8 cellular contexts compared by ENCODE assay signal in the genomic region with DNA sequence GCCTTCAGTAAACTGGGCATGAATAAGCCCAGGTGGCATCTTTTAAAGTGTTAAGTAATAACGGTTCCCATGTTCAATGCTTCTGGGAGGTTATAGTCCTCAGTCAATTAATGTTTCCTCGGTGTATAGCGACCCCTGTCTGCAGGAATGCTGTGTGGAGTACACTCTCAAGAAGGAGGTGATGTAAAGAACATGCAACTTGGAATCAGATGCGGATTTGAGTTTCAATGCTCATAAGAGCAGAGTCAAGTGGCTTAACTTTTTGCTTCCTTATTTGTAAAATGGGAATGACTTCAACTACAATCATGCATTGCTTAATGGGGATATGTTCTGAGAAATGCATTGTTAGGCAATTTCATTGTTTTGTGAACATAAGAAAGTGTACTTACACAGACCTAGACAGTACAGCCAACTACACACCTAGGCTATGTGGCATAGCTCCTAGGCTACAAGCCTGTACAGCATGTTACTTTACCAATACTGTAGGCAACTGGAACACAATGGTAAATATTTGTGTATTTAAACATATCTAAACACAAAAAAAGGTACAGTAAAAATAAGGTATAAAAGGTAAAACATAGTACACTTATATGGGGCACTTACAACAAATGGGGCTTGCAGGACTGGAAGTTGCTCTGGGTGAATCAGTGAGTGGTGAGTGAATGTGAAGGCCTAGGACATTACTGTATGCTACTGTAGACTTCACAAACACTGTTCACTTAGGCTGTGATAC. TPM values are rescaled to one million over a fixed set of nuclear protein-coding genes. Genes with fewer than 3 reads are reported as not detected.
DNase-seq lines count a peak whose midpoint lies in the region; ATAC-seq and TF ChIP-seq lines count a peak whose summit lies in the region.

No MANE protein-coding gene starts in this region.

- 4 to 8% (median 4%) methylated on average over 4 of the region's 4 CpGs for WGBS in heart left ventricle, 4 donors

- H3K4me1 ChIP-seq in Karpas-422 (ENCODE audit: low read length) (no peaks in the 10 kb centered on the region), SJSA1 (replicated peaks) (peaks cover 10% of the 10 kb centered on the region), heart left ventricle (peaks cover 0 to 2% (median 0%) of the 10 kb centered on the region in 12 donors)

- peak; percentile 70 to 89 (median 82) for TF ChIP-seq CTCF in heart left ventricle (IDR thresholded peaks at IDR 0.05)

- DNase-seq in ELF-1 (ENCODE audit: low read depth, low spot score), result peak; percentile 31
- peak; percentile 90 for DNase-seq in Karpas-422
- DNase-seq in SJSA1 (ENCODE audit: low read depth in 1 of 2, low spot score in 2 of 2), result peak; percentile 64 to 74
- peak; percentile 69 for DNase-seq in activated naive CD4-positive, alpha-beta T cell treated with anti-CD3 and anti-CD28 coated beads, Interleukin-2, amount 50 U/mL, for 16 hours
- DNase-seq in heart left ventricle, result peak in 4 of 5 donors; percentile 43 to 62 (median 60)
- DNase-seq in retina, result peak; percentile 33
- no peak for DNase-seq in 8988T

- no peaks in the 10 kb centered on the region for H3K79me2 ChIP-seq in Karpas-422 (ENCODE audit: low read length)

- TF ChIP-seq POLR2A in heart left ventricle (IDR thresholded peaks at IDR 0.05), result no peak

- H3K4me2 ChIP-seq in Karpas-422 (ENCODE audit: low read depth, low read length, poor library complexity, severe bottlenecking), result no peak overlapping the region

- no peaks in the 10 kb centered on the region for H3K36me3 ChIP-seq in Karpas-422 (ENCODE audit: insufficient read depth, low read length)
- H3K36me3 ChIP-seq in SJSA1, result no peaks in the 10 kb centered on the region
- no peaks in the 10 kb centered on the region for H3K36me3 ChIP-seq in heart left ventricle

- H3K9me3 ChIP-seq in Karpas-422 (ENCODE audit: low read length) (no peaks in the 10 kb centered on the region), SJSA1 (replicated peaks) (no peaks in the 10 kb centered on the region), heart left ventricle (no peaks in the 10 kb centered on the region)

- peak; percentile 89 for ATAC-seq in GM21717 (IDR thresholded peaks at IDR 0.05; ENCODE audit: unreplicated experiment)
- ATAC-seq in heart left ventricle, result peak; percentile 69 to 88 (median 82)

- H3K9me2 ChIP-seq in Karpas-422 (replicated peaks; ENCODE audit: insufficient read depth, low read length), result no peaks in the 10 kb centered on the region

- no peak overlapping the region for H2AFZ ChIP-seq in Karpas-422 (ENCODE audit: low read length)

- H3K27me3 ChIP-seq in Karpas-422 (ENCODE audit: low read length) (no peaks in the 10 kb centered on the region), SJSA1 (replicated peaks) (no peaks in the 10 kb centered on the region), heart left ventricle (no peaks in the 10 kb centered on the region)

- H4K20me1 ChIP-seq in Karpas-422 (ENCODE audit: insufficient read depth, low read depth, low read length), result no peaks in the 10 kb centered on the region

- no peak overlapping the region for H3K9ac ChIP-seq in Karpas-422 (ENCODE audit: low read length)

- intact Hi-C loops in heart left ventricle (cut with DNase I), result loop anchor here in 1 of 10 donors (10.0 kb wide), 1 partner anchor 689 kb away; the partner anchor contains the start of gene TM7SF3

- no peak overlapping the region for H3K27ac ChIP-seq in Karpas-422 (ENCODE audit: low read length)
- H3K27ac ChIP-seq in SJSA1, result no peak overlapping the region
- H3K27ac ChIP-seq in heart left ventricle, result no peak overlapping the region

- no peak overlapping the region for H3K4me3 ChIP-seq in Karpas-422 (ENCODE audit: low read length)
- no peak overlapping the region for H3K4me3 ChIP-seq in SJSA1
- no peak overlapping the region for H3K4me3 ChIP-seq in heart left ventricle

RNA-seq across cellular contexts. Expression of gene MRPS35, which starts 6.7 kb away (rescaled TPM):
- 41.3 and 77.0 TPM in 2 replicates for total RNA-seq in Karpas-422 (2014; rRNA removed; shearing (Covaris generic); ENCODE audit: low replicate concordance)
- 97.0 and 98.7 TPM in 2 replicates for total RNA-seq in SJSA1 (2014; rRNA removed; shearing (Covaris generic))
- total RNA-seq in heart left ventricle, result 10 to 100 TPM; 45.7 to 94.1 (median 59.6) TPM
- polyA plus RNA-seq in heart left ventricle, result 10 to 100 TPM; 39.8 to 67.7 TPM

RNA-seq across cellular contexts. Expression of gene REP15, which starts 7.6 kb away (rescaled TPM):
- not detected in 2 replicates for total RNA-seq in Karpas-422 (2014; rRNA removed; shearing (Covaris generic); ENCODE audit: low replicate concordance)
- 0.94 and 1.1 TPM in 2 replicates for total RNA-seq in SJSA1 (2014; rRNA removed; shearing (Covaris generic))
- 1 to 10 TPM; 3.7 to 7.9 (median 5.0) TPM for total RNA-seq in heart left ventricle
- 1 to 10 TPM; 4.4 to 5.2 TPM for polyA plus RNA-seq in heart left ventricle
